30 cellular contexts compared by ENCODE assay signal in the genomic region with DNA sequence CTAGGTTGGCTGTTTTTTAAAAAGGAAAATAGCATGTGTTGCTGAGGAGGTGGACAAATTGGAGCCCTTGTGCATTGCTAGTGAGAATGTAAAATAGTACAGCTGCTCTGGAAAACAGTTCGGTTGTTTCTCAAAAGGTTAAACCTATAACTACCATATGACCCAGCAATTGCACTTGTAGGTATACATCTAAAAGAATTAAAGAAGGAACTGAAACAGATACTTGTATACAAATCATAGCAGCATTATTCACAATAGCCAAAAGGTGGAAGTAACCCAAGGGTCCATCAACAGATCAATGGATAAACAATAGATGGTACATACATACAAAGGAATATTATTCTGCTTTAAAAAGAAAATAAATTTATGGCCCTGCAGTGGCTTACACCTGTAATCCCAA.
"Had no signal": no experiment of that assay in that cellular context is flagged by ENCODE, and none has a peak within 500 bp of the region (broad histone marks: within the 10 kb centered on the region; RNA-seq: fewer than 3 reads in every experiment).

No MANE protein-coding gene starts in this region.

- H3K4me1 ChIP-seq: body of pancreas, foreskin keratinocyte, gastrocnemius medialis had no signal

- H3K79me2 ChIP-seq: hepatocyte had no signal

- H3K4me2 ChIP-seq: hepatocyte had no signal

- FAIRE-seq: colon had no signal

- DNase-seq: activated B cell treated with CpG ODN at 0.5 μM for 24 hours; activated CD4-positive, alpha-beta T cell treated with anti-CD3 and anti-CD28 coated beads for 48 hours; activated CD4-positive, alpha-beta T cell treated with anti-CD3 and anti-CD28 coated beads, Interleukin-2, amount 50 U/mL, for 1 hour; activated CD4-positive, alpha-beta T cell treated with anti-CD3 and anti-CD28 coated beads, Interleukin-2, amount 50 U/mL, for 48 hours; activated CD8-positive, alpha-beta memory T cell treated with anti-CD3 and anti-CD28 coated beads for 24 hours; activated CD8-positive, alpha-beta T cell treated with anti-CD3 and anti-CD28 coated beads for 36 hours; activated effector memory CD4-positive, alpha-beta T cell treated with Interleukin-2 at 50 U/mL for 16 hours; activated gamma-delta T cell treated with Interleukin-2 at 50 U/mL for 16 hours; activated naive CD4-positive, alpha-beta T cell treated with anti-CD3 and anti-CD28 coated beads, Interleukin-2, amount 50 U/mL, for 16 hours; activated naive CD4-positive, alpha-beta T cell treated with Interleukin-2 at 50 U/mL for 16 hours; activated T-cell treated with anti-CD3 and anti-CD28 coated beads, Interleukin-2, amount 50 U/mL, for 4 hours; amniotic stem cell; aorta; body of pancreas; caudate nucleus; cortex of kidney; dermis blood vessel endothelial cell; effector CD4-positive, alpha-beta T cell; effector memory CD8-positive, alpha-beta T cell; erythroblast; foreskin keratinocyte; gastrocnemius medialis; heart right ventricle; T-helper 2 cell; WERI-Rb-1 had no signal

- H3K27ac ChIP-seq: body of pancreas, esophagus muscularis mucosa, foreskin keratinocyte, gastrocnemius medialis, heart right ventricle, hepatocyte, WERI-Rb-1 had no signal

- H3K36me3 ChIP-seq: esophagus muscularis mucosa, gastrocnemius medialis, heart right ventricle had no signal

- ATAC-seq: activated CD4-positive, CD25-positive, alpha-beta regulatory T cell treated with anti-CD3 and anti-CD28 coated beads, Interleukin-2, amount 50 U/mL, for 24 hours; activated CD8-positive, alpha-beta T cell treated with anti-CD3 and anti-CD28 coated beads for 36 hours; activated T-cell treated with anti-CD3 and anti-CD28 coated beads, Interleukin-2, amount 50 U/mL, for 4 hours; activated T-helper 17 cell treated with anti-CD3 and anti-CD28 coated beads, Interleukin-2, amount 50 U/mL, for 72 hours; body of pancreas; effector memory CD8-positive, alpha-beta T cell; foreskin keratinocyte; gastrocnemius medialis; heart right ventricle had no signal

- H2AFZ ChIP-seq: hepatocyte had no signal

- H3K27me3 ChIP-seq: body of pancreas, esophagus muscularis mucosa, foreskin keratinocyte, gastrocnemius medialis, heart right ventricle, hepatocyte had no signal

- H3K9me3 ChIP-seq: body of pancreas, esophagus muscularis mucosa, gastrocnemius medialis, heart right ventricle had no signal

- H3K4me3 ChIP-seq: body of pancreas, esophagus muscularis mucosa, gastrocnemius medialis, heart right ventricle, hepatocyte had no signal
